In genomic region chr7:30049173-30049572, GRCh38 we compare ENCODE assay signal across 25 cellular contexts.
"Had no signal": no experiment of that assay in that cellular context is flagged by ENCODE, and none has a peak within 500 bp of the region (broad histone marks: within the 10 kb centered on the region; RNA-seq: fewer than 3 reads in every experiment).

No MANE protein-coding gene starts in this region.

- H3K9me3 ChIP-seq: ovary, psoas muscle, stomach, thoracic aorta, thyroid gland, tibial nerve, upper lobe of left lung, vagina had no signal

- H3K4me1 ChIP-seq: neural progenitor cell, parathyroid adenoma, thyroid gland, upper lobe of left lung, vagina had no signal

- H2AFZ ChIP-seq: neural progenitor cell, parathyroid adenoma had no signal

- H3K27me3 ChIP-seq: neural progenitor cell, ovary, stomach, thyroid gland, tibial nerve, upper lobe of left lung, vagina had no signal

- H3K4me2 ChIP-seq: neural progenitor cell had no signal

- H3K27ac ChIP-seq: neural progenitor cell, ovary, parathyroid adenoma, psoas muscle, skin epidermis, stomach, thoracic aorta, thyroid gland, tibial nerve, upper lobe of left lung, vagina had no signal

- H3K4me3 ChIP-seq: neural progenitor cell, ovary, psoas muscle, skin epidermis, stomach, thoracic aorta, thyroid gland, tibial nerve, upper lobe of left lung, vagina had no signal

- DNase-seq: naive thymus-derived CD4-positive, alpha-beta T cell; natural killer cell; occipital lobe; ovary; posterior cingulate gyrus; psoas muscle; right cardiac atrium; stimulated activated CD4-positive, alpha-beta T cell treated with anti-CD3 and anti-CD28 coated beads, Interleukin-15, amount 100 ng/mL, for 24 hours; stimulated activated CD4-positive, alpha-beta T cell treated with anti-CD3 and anti-CD28 coated beads, Interleukin-2, amount 100 ng/mL, for 24 hours; stimulated activated CD4-positive, alpha-beta T cell treated with anti-CD3 and anti-CD28 coated beads, Interleukin-2, amount 100 ng/mL, for 48 hours; stimulated activated CD4-positive, alpha-beta T cell treated with anti-CD3 and anti-CD28 coated beads, Interleukin-4, amount 100 ng/mL, for 24 hours; stimulated activated naive B cell treated with anti-CD40 and anti-IgM and Interleukin-4, amounts not matched to agents 10 μg/mL and 1 μg/mL and 100 μg/mL, for 72 hours; stimulated activated naive CD4-positive, alpha-beta T cell treated with Interleukin-2 at 50 U/mL for 16 hours; stomach; thyroid gland; trophoblast cell; upper lobe of left lung had no signal

- H3K79me2 ChIP-seq: parathyroid adenoma had no signal

- H3K9ac ChIP-seq: neural progenitor cell, parathyroid adenoma had no signal

- H3K36me3 ChIP-seq: ovary, thoracic aorta had no signal

- ATAC-seq: naive thymus-derived CD4-positive, alpha-beta T cell; natural killer cell; psoas muscle; right cardiac atrium; sciatic nerve; stimulated activated effector memory CD8-positive, alpha-beta T cell treated with anti-CD3 and anti-CD28 coated beads, Interleukin-12 subunit alpha, Interleukin-12 subunit beta, amount 100 ng/mL, for 72 hours; stimulated activated naive B cell treated with anti-CD40 and anti-IgM and Interleukin-4, amounts not matched to agents 10 μg/mL and 1 μg/mL and 100 μg/mL, for 72 hours had no signal
